35 cellular contexts compared by ENCODE assay signal in the genomic region with DNA sequence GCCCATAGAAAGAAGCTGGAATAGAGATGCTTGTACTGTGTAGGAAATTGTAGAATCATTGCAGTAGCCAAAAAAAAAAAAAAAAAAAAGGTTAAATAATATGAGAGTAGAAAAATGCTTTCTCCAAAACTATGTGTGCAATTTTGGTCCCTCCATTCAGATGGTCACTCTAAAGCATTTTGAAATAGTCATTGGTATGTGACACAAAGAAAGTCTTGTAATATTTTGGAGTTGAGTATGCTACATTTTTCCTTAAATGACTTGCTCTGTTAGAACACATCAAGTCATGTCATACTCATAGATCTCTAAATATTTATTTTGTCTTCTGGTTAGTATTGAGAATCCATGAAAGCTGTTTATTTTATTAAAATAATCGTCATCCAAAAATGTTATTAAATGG.
"Had no signal": no experiment of that assay in that cellular context is flagged by ENCODE, and none has a peak within 500 bp of the region (broad histone marks: within the 10 kb centered on the region; RNA-seq: fewer than 3 reads in every experiment).

No MANE protein-coding gene starts in this region.

- H3K27me3 ChIP-seq: adrenal gland, body of pancreas, brain microvascular endothelial cell, breast epithelium had no signal

- H3K9me3 ChIP-seq: adrenal gland, body of pancreas, breast epithelium had no signal

- H3K4me1 ChIP-seq: adrenal gland, body of pancreas, breast epithelium had no signal

- H3K36me3 ChIP-seq: adrenal gland, brain microvascular endothelial cell, breast epithelium had no signal

- ATAC-seq: activated CD8-positive, alpha-beta T cell treated with anti-CD3 and anti-CD28 coated beads for 36 hours; activated naive CD4-positive, alpha-beta T cell treated with anti-CD3 and anti-CD28 coated beads, Interleukin-2, amount 50 U/mL, for 72 hours; activated T-cell treated with anti-CD3 and anti-CD28 coated beads, Interleukin-2, amount 50 U/mL, for 4 hours; activated T-cell treated with anti-CD3 and anti-CD28 coated beads, Interleukin-2, amount 50 U/mL, for 72 hours; activated T-helper 17 cell treated with anti-CD3 and anti-CD28 coated beads, Interleukin-2, amount 50 U/mL, for 72 hours; body of pancreas had no signal

- H3K27ac ChIP-seq: adrenal gland, body of pancreas, brain microvascular endothelial cell, breast epithelium, VCaP had no signal

- FAIRE-seq: astrocyte, TTC549 had no signal

- DNase-seq: activated B cell treated with CpG ODN at 0.5 μM for 24 hours; activated CD4-positive, alpha-beta memory T cell treated with anti-CD3 and anti-CD28 coated beads for 36 hours; activated CD4-positive, alpha-beta T cell treated with anti-CD3 and anti-CD28 coated beads for 4 hours; activated CD4-positive, alpha-beta T cell treated with anti-CD3 and anti-CD28 coated beads, Interleukin-2, amount 10 ng/mL, durations not matched to agents 24 days and 14 days; activated CD4-positive, alpha-beta T cell treated with anti-CD3 and anti-CD28 coated beads, Interleukin-2, amount 50 U/mL, for 1 hour; activated CD4-positive, alpha-beta T cell treated with anti-CD3 and anti-CD28 coated beads, Interleukin-2, amount 50 U/mL, for 4 hours; activated CD4-positive, CD25-positive, alpha-beta regulatory T cell treated with anti-CD3 and anti-CD28 coated beads, Interleukin-2, amount 50 U/mL, for 72 hours; activated CD8-positive, alpha-beta memory T cell treated with anti-CD3 and anti-CD28 coated beads, Interleukin-2, amount 50 U/mL, for 4 hours; activated CD8-positive, alpha-beta T cell treated with anti-CD3 and anti-CD28 coated beads for 36 hours; activated effector memory CD4-positive, alpha-beta T cell treated with anti-CD3 and anti-CD28 coated beads, Interleukin-2, amount 50 U/mL, for 16 hours; activated gamma-delta T cell treated with Interleukin-2 at 50 U/mL for 16 hours; activated naive CD4-positive, alpha-beta T cell; activated naive CD4-positive, alpha-beta T cell treated with anti-CD3 and anti-CD28 coated beads for 36 hours; activated naive CD4-positive, alpha-beta T cell treated with anti-CD3 and anti-CD28 coated beads, Interleukin-2, amount 50 U/mL, for 16 hours; activated naive CD8-positive, alpha-beta T cell treated with anti-CD3 and anti-CD28 coated beads for 36 hours; activated T-cell treated with anti-CD3 and anti-CD28 coated beads for 4 hours; activated T-cell treated with anti-CD3 and anti-CD28 coated beads, Interleukin-2, amount 50 U/mL, for 1 hour; activated T-cell treated with anti-CD3 and anti-CD28 coated beads, Interleukin-2, amount 50 U/mL, for 4 hours; activated T-cell treated with anti-CD3 and anti-CD28 coated beads, Interleukin-2, amount 50 U/mL, for 72 hours; adrenal gland; amniotic stem cell; aorta; body of pancreas; brain microvascular endothelial cell; central memory CD4-positive, alpha-beta T cell; cerebellar nuclear complex; T-helper 1 cell; T-helper 2 cell; T-helper 9 cell had no signal

- H3K4me3 ChIP-seq: adrenal gland, body of pancreas, breast epithelium had no signal
